In the genomic region with DNA sequence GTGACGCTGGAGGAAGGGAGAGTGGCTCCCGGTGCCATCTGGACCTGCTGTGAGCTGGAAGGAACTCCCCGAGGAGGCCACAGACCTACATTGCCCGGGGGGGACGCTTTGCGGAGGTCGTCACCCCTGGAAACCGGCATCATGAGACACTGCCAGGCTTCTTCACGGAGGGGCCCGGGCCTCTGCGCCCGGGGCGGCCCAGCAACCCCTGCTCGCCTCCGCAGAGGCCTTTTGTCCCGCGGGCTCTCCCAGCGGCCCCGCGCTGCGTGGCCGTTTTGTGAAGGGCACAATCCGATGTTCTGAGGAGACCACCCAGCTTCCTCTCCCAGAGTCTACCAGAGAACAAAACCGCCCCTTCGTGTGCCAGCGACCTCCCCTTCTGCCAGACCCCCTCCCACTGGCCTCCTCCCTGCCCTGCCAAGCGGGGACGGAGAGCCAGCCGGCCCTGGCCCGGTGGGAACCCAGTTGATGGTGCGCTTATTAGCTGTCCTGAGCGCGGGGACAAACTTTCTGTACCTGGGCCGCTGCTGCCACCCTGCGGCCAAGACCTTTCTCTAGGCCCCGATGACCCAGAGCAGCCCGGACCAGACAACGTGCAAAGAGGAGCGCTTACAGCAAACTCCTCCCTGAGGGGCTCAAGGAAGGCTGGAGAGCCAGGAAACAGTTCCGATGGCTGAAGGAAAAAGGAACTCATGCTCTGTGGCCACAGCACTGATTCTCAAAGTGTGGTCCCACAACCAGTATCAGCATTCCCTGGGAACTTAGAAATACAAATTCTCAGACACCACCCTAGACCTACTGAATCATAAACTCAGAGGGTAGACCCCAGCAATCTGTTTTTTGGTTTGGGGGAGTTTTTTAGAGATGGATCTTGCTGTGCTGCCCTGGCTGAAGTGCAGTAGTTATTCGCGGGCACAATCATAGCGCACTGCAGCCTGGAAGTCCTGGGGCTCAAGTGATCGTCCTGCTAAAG, we compare ENCODE assay signal across 8 cellular contexts.
DNase-seq lines count a peak whose midpoint lies in the region; ATAC-seq, FAIRE-seq and TF ChIP-seq lines count a peak whose summit lies in the region.

No MANE protein-coding gene starts in this region.

- no peaks in the 10 kb centered on the region for H3K9me3 Mint-ChIP-seq in activated naive CD8-positive, alpha-beta T cell treated with anti-CD3 and anti-CD28 coated beads, Interleukin-2, amount 50 U/mL, for 24 hours

- H3K4me1 ChIP-seq in BE2C (no peaks in the 10 kb centered on the region), pancreas (no peaks in the 10 kb centered on the region)

- no peaks in the 10 kb centered on the region for H3K36me3 Mint-ChIP-seq in activated naive CD8-positive, alpha-beta T cell treated with anti-CD3 and anti-CD28 coated beads, Interleukin-2, amount 50 U/mL, for 24 hours (ENCODE audit: low read depth)

- H3K9me3 ChIP-seq in BE2C (no peaks in the 10 kb centered on the region), pancreas (no peaks in the 10 kb centered on the region)

- H3K4me1 Mint-ChIP-seq in activated naive CD8-positive, alpha-beta T cell treated with anti-CD3 and anti-CD28 coated beads, Interleukin-2, amount 50 U/mL, for 24 hours: peaks cover 28% of the 10 kb centered on the region

- peak; percentile 78 for DNase-seq in BE2C
- peak; percentile 91 for DNase-seq in NOMO-1 treated with DMSO at 0.1 percent for 48 hours (lab: John Stamatoyannopoulos, UW; ENCODE audit: unreplicated experiment)
- peak; percentile 71 for DNase-seq in activated naive CD8-positive, alpha-beta T cell treated with anti-CD3 and anti-CD28 coated beads, Interleukin-2, amount 50 U/mL, for 24 hours
- peak; percentile 84 for DNase-seq in left cardiac atrium
- DNase-seq in pancreas: peak; percentile 43 to 85 (median 65)
- no peak for DNase-seq in DMS114 treated with DMSO at 0.1 percent for 48 hours (lab: John Stamatoyannopoulos, UW; ENCODE audit: unreplicated experiment)

- peaks cover 25% of the 10 kb centered on the region for H3K27me3 Mint-ChIP-seq in activated naive CD8-positive, alpha-beta T cell treated with anti-CD3 and anti-CD28 coated beads, Interleukin-2, amount 50 U/mL, for 24 hours

- H3K4me3 Mint-ChIP-seq in activated naive CD8-positive, alpha-beta T cell treated with anti-CD3 and anti-CD28 coated beads, Interleukin-2, amount 50 U/mL, for 24 hours: no peak overlapping the region

- no peak overlapping the region for H3K27ac Mint-ChIP-seq in activated naive CD8-positive, alpha-beta T cell treated with anti-CD3 and anti-CD28 coated beads, Interleukin-2, amount 50 U/mL, for 24 hours

- FAIRE-seq in pancreas (lab: Jason Lieb, UNC): no peak

- intact Hi-C loops in left cardiac atrium (cut with DNase I): loop anchor here (1.0 to 10.0 kb wide), 4 partner anchors 186 to 281 kb away; no protein-coding TSS in a partner anchor
- intact Hi-C loops in pancreas (cut with DNase I): loop anchor here in 1 of 3 donors (5.0 to 10.0 kb wide), 2 partner anchors 188 to 281 kb away; no protein-coding TSS in a partner anchor

- H3K36me3 ChIP-seq in BE2C (no peaks in the 10 kb centered on the region), pancreas (no peaks in the 10 kb centered on the region)

- H3K27ac ChIP-seq in pancreas: no peak overlapping the region

- H3K4me3 ChIP-seq in BE2C (ENCODE audit: low read depth, low read length): peak overlapping the region; percentile 52
- peak overlapping the region in 2 of 4 donors; percentile 21 to 37 for H3K4me3 ChIP-seq in pancreas

- ATAC-seq in GM18873 (IDR thresholded peaks at IDR 0.05; ENCODE audit: low FRiP score, unreplicated experiment) (peak; percentile 63), HG03066 (IDR thresholded peaks at IDR 0.05; ENCODE audit: low read depth, unreplicated experiment) (peak; percentile 61), left cardiac atrium (peak; percentile 83 to 84), pancreas (peak; percentile 69 to 84 (median 81))
- ATAC-seq in activated naive CD8-positive, alpha-beta T cell treated with anti-CD3 and anti-CD28 coated beads, Interleukin-2, amount 50 U/mL, for 24 hours: peak; percentile 49

- TF ChIP-seq CTCF in BE2C (IDR thresholded peaks at IDR 0.05; ENCODE audit: low read depth, low read length): peak; percentile 80
- TF ChIP-seq CTCF in pancreas (IDR thresholded peaks at IDR 0.05): peak; percentile 9 to 63 (median 54)

- no peaks in the 10 kb centered on the region for H3K27me3 ChIP-seq in BE2C
- H3K27me3 ChIP-seq in pancreas: no peaks in the 10 kb centered on the region

- whole genome bisulfite sequencing in pancreas, 2 donors: 22% methylated on average over 44 of the region's 44 CpGs
